ENCODE assay signal across 2 cellular contexts in the genomic region with DNA sequence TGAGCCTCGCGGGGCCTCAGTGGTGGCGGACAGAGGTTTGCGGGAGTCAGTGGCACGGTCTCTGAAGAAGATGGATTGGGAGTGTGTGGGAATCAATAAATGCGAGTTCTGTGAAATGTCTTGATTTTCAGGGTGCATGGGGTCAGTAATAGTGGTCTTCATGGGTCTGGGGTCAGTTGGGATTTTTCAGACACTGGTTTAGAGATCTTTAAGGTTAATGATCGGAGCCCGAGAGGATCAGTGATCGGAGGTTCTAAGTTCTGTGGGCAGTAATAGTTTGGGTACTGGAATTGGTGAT.
TF ChIP-seq lines count a peak whose summit lies in the region.

No MANE protein-coding gene starts in this region.

TF ChIP-seq in GM12878, 131 proteins besides CTCF, POLR2A, EP300 and RAD21:
- TF ChIP-seq SKIL (IDR thresholded peaks at IDR 0.05; ENCODE audit: low read depth, poor library complexity, severe bottlenecking) = no peak
- TF ChIP-seq DPF2 (IDR thresholded peaks at IDR 0.05) = no peak
- TF ChIP-seq CREB1 (IDR thresholded peaks at IDR 0.05; ENCODE audit: low read depth) = no peak
- no peak for TF ChIP-seq SMAD5 (IDR thresholded peaks at IDR 0.05; ENCODE audit: low read depth)

TF ChIP-seq in WTC11, 78 proteins besides CTCF, POLR2A, EP300 and RAD21:
- TF ChIP-seq SP1 (CRISPR knock-in tag; conservative IDR thresholded peaks at IDR 0.05) (no peak), TP53 (CRISPR knock-in tag; IDR thresholded peaks at IDR 0.05) (no peak), ZNF317 (CRISPR knock-in tag; IDR thresholded peaks at IDR 0.05; ENCODE audit: borderline replicate concordance, low read depth) (no peak)
